20 cellular contexts compared by ENCODE assay signal in the genomic region with DNA sequence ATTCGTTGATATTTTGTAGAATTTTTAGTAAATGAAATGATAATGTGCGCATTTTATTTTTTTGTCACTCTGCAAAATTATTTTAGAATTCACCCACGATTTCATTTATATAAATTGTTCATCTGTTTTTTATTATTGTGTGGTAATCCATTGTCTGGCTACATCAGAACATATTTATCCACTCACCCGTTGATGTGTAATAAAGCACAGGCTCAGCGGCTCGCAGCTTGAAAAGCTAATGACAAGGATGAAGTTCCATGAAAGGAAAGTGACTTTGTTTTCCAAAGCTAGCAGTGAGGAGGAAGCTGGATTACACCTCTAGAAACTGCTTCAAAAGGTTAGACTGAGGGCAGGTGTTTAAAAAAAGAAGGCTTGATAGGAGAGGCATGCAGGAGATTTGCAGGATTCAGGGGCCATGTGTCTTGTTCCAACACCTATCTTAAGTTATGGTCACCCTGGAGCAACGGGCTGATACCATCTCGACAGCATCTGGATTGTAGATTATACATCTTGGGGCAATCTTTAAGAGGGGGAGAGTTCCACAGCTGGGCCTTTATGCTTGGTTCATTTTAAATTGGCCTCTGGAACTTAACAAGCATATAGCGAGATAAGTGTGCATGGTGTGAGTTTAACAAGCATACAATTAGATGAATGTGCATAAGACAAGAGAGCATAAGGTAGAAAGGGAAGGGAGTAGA.
"Had no signal": no experiment of that assay in that cellular context is flagged by ENCODE, and none has a peak within 500 bp of the region (broad histone marks: within the 10 kb centered on the region; RNA-seq: fewer than 3 reads in every experiment).

No MANE protein-coding gene starts in this region.

- H3K36me3 Mint-ChIP-seq: naive thymus-derived CD4-positive, alpha-beta T cell had no signal

- H3K27me3 ChIP-seq: left lung, right atrium auricular region, transverse colon had no signal

- H3K27ac ChIP-seq: left lung, right atrium auricular region, transverse colon had no signal

- H3K4me3 Mint-ChIP-seq: activated CD4-positive, alpha-beta memory T cell treated with anti-CD3 and anti-CD28 coated beads, Interleukin-2, amount 10 ng/mL, durations not matched to agents 7 days and 5 days; activated T-cell treated with anti-CD3 and anti-CD28 coated beads, Interleukin-2, amount 50 U/mL, for 4 hours; endodermal cell; naive thymus-derived CD4-positive, alpha-beta T cell had no signal

- H3K27ac Mint-ChIP-seq: activated CD4-positive, alpha-beta memory T cell treated with anti-CD3 and anti-CD28 coated beads, Interleukin-2, amount 10 ng/mL, durations not matched to agents 7 days and 5 days; endodermal cell; naive thymus-derived CD4-positive, alpha-beta T cell had no signal

- H3K9me3 ChIP-seq: left lung, mucosa of descending colon, right atrium auricular region, transverse colon had no signal

- H3K36me3 ChIP-seq: left lung, right atrium auricular region, transverse colon had no signal

- DNase-seq: activated CD4-positive, alpha-beta memory T cell treated with anti-CD3 and anti-CD28 coated beads, Interleukin-2, amount 10 ng/mL, durations not matched to agents 7 days and 5 days; activated CD4-positive, alpha-beta T cell treated with anti-CD3 and anti-CD28 coated beads for 4 hours; activated effector memory CD4-positive, alpha-beta T cell treated with Interleukin-2 at 50 U/mL for 16 hours; activated naive CD4-positive, alpha-beta T cell treated with anti-CD3 and anti-CD28 coated beads, Interleukin-2, amount 50 U/mL, for 16 hours; activated T-cell treated with anti-CD3 and anti-CD28 coated beads, Interleukin-2, amount 50 U/mL, for 4 hours; endodermal cell; hippocampal formation; kidney; left lung; mammary epithelial cell; mucosa of descending colon; naive thymus-derived CD4-positive, alpha-beta T cell; stimulated activated CD4-positive, alpha-beta T cell treated with anti-CD3 and anti-CD28 coated beads, Interleukin-15, amount 100 ng/mL, for 24 hours; stimulated activated CD4-positive, alpha-beta T cell treated with anti-CD3 and anti-CD28 coated beads, Interleukin-4, amount 100 ng/mL, for 24 hours; stimulated activated CD8-positive, alpha-beta memory T cell treated with anti-CD3 and anti-CD28 coated beads, Interleukin-4, amount 100 ng/mL, for 48 hours; stimulated activated naive CD4-positive, alpha-beta T cell treated with Interleukin-2 at 50 U/mL for 16 hours; T-helper 2 cell; transverse colon had no signal

- ATAC-seq: activated T-cell treated with anti-CD3 and anti-CD28 coated beads, Interleukin-2, amount 50 U/mL, for 4 hours; left lung; mucosa of descending colon; naive thymus-derived CD4-positive, alpha-beta T cell had no signal

- H3K4me1 Mint-ChIP-seq: activated CD4-positive, alpha-beta memory T cell treated with anti-CD3 and anti-CD28 coated beads, Interleukin-2, amount 10 ng/mL, durations not matched to agents 7 days and 5 days; naive thymus-derived CD4-positive, alpha-beta T cell had no signal

- H3K27me3 Mint-ChIP-seq: activated CD4-positive, alpha-beta memory T cell treated with anti-CD3 and anti-CD28 coated beads, Interleukin-2, amount 10 ng/mL, durations not matched to agents 7 days and 5 days; naive thymus-derived CD4-positive, alpha-beta T cell had no signal

- H3K4me3 ChIP-seq: left lung, mucosa of descending colon, right atrium auricular region, skin epidermis, transverse colon had no signal

- H3K9me3 Mint-ChIP-seq: activated CD4-positive, alpha-beta memory T cell treated with anti-CD3 and anti-CD28 coated beads, Interleukin-2, amount 10 ng/mL, durations not matched to agents 7 days and 5 days; activated T-cell treated with anti-CD3 and anti-CD28 coated beads, Interleukin-2, amount 50 U/mL, for 4 hours had no signal

- H3K4me1 ChIP-seq: left lung, right atrium auricular region had no signal
